In genomic region chr19:45862271-45862563, GRCh38 we compare ENCODE assay signal across 1 cellular context.
TF ChIP-seq lines count a peak whose summit lies in the region.

No MANE protein-coding gene starts in this region.

TF ChIP-seq in K562, 482 proteins besides CTCF, POLR2A, EP300 and RAD21 (continued from another document):
- peak; percentile 41; the same call in 1 of the 2 replicates for TF ChIP-seq PKNOX1 (IDR thresholded peaks at IDR 0.05)
- TF ChIP-seq ZNF766 (CRISPR knock-in tag; conservative IDR thresholded peaks at IDR 0.05), result 0 out of 2 replicates have a peak, but pooled peaks have one; percentile 24
- TF ChIP-seq MNT (conservative IDR thresholded peaks at IDR 0.05), result peak in 1 of 2 experiments; percentile 13; a peak in 1 of 4 replicates
- TF ChIP-seq GTF2B (IDR thresholded peaks at IDR 0.05; ENCODE audit: extremely low read depth, insufficient read length), result no peak
- TF ChIP-seq NR2C1 (IDR thresholded peaks at IDR 0.05), result 0 out of 2 replicates have a peak, but pooled peaks have one; percentile 10
- TF ChIP-seq NR2C1 (tag; IDR thresholded peaks at IDR 0.05), result no peak
- TF ChIP-seq ARID1B (IDR thresholded peaks at IDR 0.05), result no peak
- TF ChIP-seq NRF1 (conservative IDR thresholded peaks at IDR 0.05 in 1 of 2, IDR thresholded peaks at IDR 0.05 in 1 of 2), result no peak
- TF ChIP-seq LARP7 (IDR thresholded peaks at IDR 0.05), result no peak
- no peak for TF ChIP-seq PHF21A (IDR thresholded peaks at IDR 0.05; ENCODE audit: borderline replicate concordance, low read depth)
- 0 out of 2 replicates have a peak, but pooled peaks have one; percentile 32 for TF ChIP-seq NFATC3 (IDR thresholded peaks at IDR 0.05)
- TF ChIP-seq ZBTB40 (IDR thresholded peaks at IDR 0.05), result 0 out of 2 replicates have a peak, but pooled peaks have one; percentile 8
- no peak for TF ChIP-seq ZBTB40 (CRISPR knock-in tag; IDR thresholded peaks at IDR 0.05)
- no peak for TF ChIP-seq FOXK2 (conservative IDR thresholded peaks at IDR 0.05 in 1 of 2, IDR thresholded peaks at IDR 0.05 in 1 of 2; ENCODE audit: low read depth in 2 of 2)
